ENCODE assay signal across 19 cellular contexts in the genomic region with DNA sequence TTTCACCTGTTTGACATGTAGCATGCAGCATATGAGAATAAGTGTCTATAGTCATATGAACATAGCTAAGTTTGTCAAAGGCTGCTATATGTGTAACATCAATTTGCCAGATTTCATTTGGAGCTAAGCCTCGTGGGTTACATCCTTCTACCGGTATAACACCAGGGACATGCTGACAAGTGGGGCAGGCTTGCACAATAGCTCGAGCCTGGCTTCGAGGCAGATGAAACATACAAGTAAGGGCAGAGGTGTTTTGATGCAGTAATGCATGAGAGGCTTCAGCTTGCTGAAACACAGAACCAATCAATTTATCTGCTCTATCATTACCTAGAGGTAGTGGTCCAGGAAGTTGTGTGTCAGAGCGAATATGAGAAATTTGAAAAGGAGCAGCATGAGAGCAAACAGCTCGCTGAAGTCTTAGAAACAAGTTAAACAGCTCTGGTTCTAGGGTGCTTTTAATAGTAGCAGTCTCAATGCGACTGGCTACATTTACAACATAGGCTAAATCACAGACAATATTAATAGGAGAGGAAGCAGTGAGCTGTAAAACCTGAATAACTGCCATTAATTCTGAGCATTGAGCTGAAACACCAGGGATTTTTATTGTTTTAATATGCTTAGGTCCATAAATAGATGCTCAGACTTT. TPM values are rescaled to one million over a fixed set of nuclear protein-coding genes. Genes with fewer than 3 reads are reported as not detected.
DNase-seq lines count a peak whose midpoint lies in the region; FAIRE-seq lines count a peak whose summit lies in the region.
"Had no signal": no experiment of that assay in that cellular context is flagged by ENCODE, and none has a peak within 500 bp of the region (broad histone marks: within the 10 kb centered on the region; RNA-seq: fewer than 3 reads in every experiment).

No MANE protein-coding gene starts in this region.

- DNase-seq in GM19239 (ENCODE audit: insufficient read length, low spot score) (no peak), amniotic epithelial cell (ENCODE audit: low read depth) (peak; percentile 56), kidney glomerular epithelial cell (lab: John Stamatoyannopoulos, UW) (peak; percentile 83), renal cortical epithelial cell (ENCODE audit: low read depth) (peak; percentile 69), KG1 (lab: John Stamatoyannopoulos, UW) (no peak), iPS-NIHi11 (ENCODE audit: low spot score) (no peak)
- no peak for DNase-seq in activated naive CD4-positive, alpha-beta T cell treated with Interleukin-2 at 50 U/mL for 16 hours
- DNase-seq in stimulated activated CD4-positive, alpha-beta T cell treated with anti-CD3 and anti-CD28 coated beads, Interleukin-2, amount 100 ng/mL, for 48 hours: no peak
- DNase-seq: activated CD4-positive, alpha-beta T cell treated with anti-CD3 and anti-CD28 coated beads, Interleukin-2, amount 50 U/mL, for 48 hours; activated naive CD4-positive, alpha-beta T cell treated with anti-CD3 and anti-CD28 coated beads for 36 hours; activated T-cell treated with anti-CD3 and anti-CD28 coated beads for 4 hours; anterior cingulate cortex; CD8-positive, alpha-beta memory T cell; DMS79; effector memory CD4-positive, alpha-beta T cell; kidney; SJCRH30; thyroid gland; WERI-Rb-1 had no signal

- peak; percentile 39 for FAIRE-seq in GM19239 (lab: Jason Lieb, UNC)
- FAIRE-seq: kidney had no signal

RNA-seq across cellular contexts. Expression of a gene that starts 14.9 kb away (rescaled TPM):
- total RNA-seq in renal cortical epithelial cell: 317 and 424 TPM in 2 replicates

Comparison
In these comparisons a context has a peak if more than half of its experiments do, and no peak if none do; other contexts are left out.
1. DNase-seq: peak in amniotic epithelial cell (single experiment), kidney glomerular epithelial cell (single experiment) and renal cortical epithelial cell (single experiment); none in GM19239 (single experiment), KG1 (single experiment), activated naive CD4-positive, alpha-beta T cell treated with Interleukin-2 at 50 U/mL for 16 hours (single experiment), iPS-NIHi11 (single experiment) and stimulated activated CD4-positive, alpha-beta T cell treated with anti-CD3 and anti-CD28 coated beads, Interleukin-2, amount 100 ng/mL, for 48 hours (0 of 2).